3 cellular contexts compared by ENCODE assay signal in genomic region chr9:22010881-22011625, GRCh38.
TF ChIP-seq lines count a peak whose summit lies in the region.

No MANE protein-coding gene starts in this region.

TF ChIP-seq in IMR-90, 13 proteins besides CTCF, POLR2A, EP300 and RAD21:
- TF ChIP-seq MAZ (IDR thresholded peaks at IDR 0.05; ENCODE audit: borderline replicate concordance, low read depth, low read length) (0 out of 2 replicates have a peak, but pooled peaks have one; percentile 23), RCOR1 (IDR thresholded peaks at IDR 0.05; ENCODE audit: insufficient replicate concordance, low read length) (no peak), MXI1 (IDR thresholded peaks at IDR 0.05; ENCODE audit: borderline replicate concordance, low read depth, low read length) (0 out of 2 replicates have a peak, but pooled peaks have one; percentile 18)

TF ChIP-seq in GM12878, 131 proteins besides CTCF, POLR2A, EP300 and RAD21:
- TF ChIP-seq MYB (IDR thresholded peaks at IDR 0.05; ENCODE audit: borderline replicate concordance, low read depth, low read length) (no peak), TBL1XR1 (IDR thresholded peaks at IDR 0.05; ENCODE audit: low read depth, low read length) (no peak), ZNF217 (IDR thresholded peaks at IDR 0.05) (no peak), SREBF1 (IDR thresholded peaks at IDR 0.05; ENCODE audit: low read length) (no peak), REST (IDR thresholded peaks at IDR 0.05; ENCODE audit: low read depth, low read length) (peak; percentile 84), NFIC (IDR thresholded peaks at IDR 0.05; ENCODE audit: low read depth, low read length) (no peak)

TF ChIP-seq in liver, 16 proteins besides CTCF, POLR2A, EP300 and RAD21:
- TF ChIP-seq REST (IDR thresholded peaks at IDR 0.05) (peak; percentile 97), RXRA (IDR thresholded peaks at IDR 0.05) (no peak), SP1 (IDR thresholded peaks at IDR 0.05) (no peak), ZBTB33 (IDR thresholded peaks at IDR 0.05) (no peak)
